In genomic region chr6:23176471-23176870, GRCh38 we compare ENCODE assay signal across 12 cellular contexts.
"Had no signal": no experiment of that assay in that cellular context is flagged by ENCODE, and none has a peak within 500 bp of the region (broad histone marks: within the 10 kb centered on the region; RNA-seq: fewer than 3 reads in every experiment).

No MANE protein-coding gene starts in this region.

- H3K27ac ChIP-seq: cardiac muscle cell, left ventricle myocardium inferior, skin epidermis had no signal

- H3K9me3 ChIP-seq: left ventricle myocardium inferior had no signal

- H3K36me3 ChIP-seq: cardiac muscle cell, left ventricle myocardium inferior had no signal

- DNase-seq: activated CD4-positive, alpha-beta memory T cell treated with anti-CD3 and anti-CD28 coated beads, Interleukin-2, amount 10 ng/mL, durations not matched to agents 7 days and 5 days; activated CD4-positive, alpha-beta T cell treated with anti-CD3 and anti-CD28 coated beads for 4 hours; activated effector memory CD4-positive, alpha-beta T cell treated with Interleukin-2 at 50 U/mL for 16 hours; activated naive CD4-positive, alpha-beta T cell treated with anti-CD3 and anti-CD28 coated beads, Interleukin-2, amount 50 U/mL, for 16 hours; activated T-cell treated with anti-CD3 and anti-CD28 coated beads, Interleukin-2, amount 50 U/mL, for 4 hours; left ventricle myocardium inferior; natural killer cell; nucleus accumbens; stimulated activated naive CD8-positive, alpha-beta T cell treated with anti-CD3 and anti-CD28 coated beads, Interleukin-15, Interleukin-2, amounts not matched to agents 100 U/mL and 50 U/mL, for 24 hours; T-helper 2 cell had no signal

- H3K4me3 ChIP-seq: cardiac muscle cell, left ventricle myocardium inferior, skin epidermis had no signal

- H3K27me3 ChIP-seq: cardiac muscle cell had no signal
